ENCODE assay signal across 12 cellular contexts in the genomic region with DNA sequence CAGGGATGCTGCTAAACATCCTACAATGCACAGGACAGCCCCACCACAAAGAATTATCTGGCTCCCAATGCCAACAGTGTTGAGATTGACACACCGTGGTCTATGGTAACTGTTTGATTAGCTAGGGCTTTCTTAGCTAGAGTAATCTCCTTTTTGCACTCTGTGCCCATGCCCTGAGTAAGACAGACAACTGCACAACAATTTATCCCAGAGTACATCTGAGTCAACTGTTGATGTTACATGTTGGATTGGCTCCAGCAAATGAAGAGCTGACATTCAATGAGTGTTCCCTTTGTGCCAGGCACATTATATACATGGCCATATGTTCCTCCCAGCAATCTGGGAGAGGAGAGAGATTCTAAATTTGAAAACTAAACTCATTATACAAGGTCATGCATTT. TPM values are rescaled to one million over a fixed set of nuclear protein-coding genes. Genes with fewer than 3 reads are reported as not detected.
DNase-seq lines count a peak whose midpoint lies in the region; ATAC-seq, FAIRE-seq and TF ChIP-seq lines count a peak whose summit lies in the region.
"Had no signal": no experiment of that assay in that cellular context is flagged by ENCODE, and none has a peak within 500 bp of the region (broad histone marks: within the 10 kb centered on the region; RNA-seq: fewer than 3 reads in every experiment).

No MANE protein-coding gene starts in this region.

- DNase-seq in Ammon's horn (ENCODE audit: low spot score) (peak; percentile 16), GM12892 (ENCODE audit: insufficient read length) (no peak), RWPE2 (ENCODE audit: low spot score) (no peak), fibroblast of peridontal ligament (ENCODE audit: extremely low read depth) (peak; percentile 48), GDM1 (lab: John Stamatoyannopoulos, UW) (no peak), cortex of kidney (lab: John Stamatoyannopoulos, UW) (no peak)
- DNase-seq: activated T-cell treated with anti-CD3 and anti-CD28 coated beads, Interleukin-2, amount 50 U/mL, for 4 hours had no signal

- H3K27ac ChIP-seq in RWPE2 (ENCODE audit: poor library complexity, severe bottlenecking) (no peak overlapping the region), gastroesophageal sphincter (no peak overlapping the region)
- H3K27ac ChIP-seq: BLaER1, right atrium auricular region, SJSA1 had no signal

- peak; percentile 66 for FAIRE-seq in GM12892 (lab: Jason Lieb, UNC)

- no peak for TF ChIP-seq CTCF in RWPE2 (IDR thresholded peaks at IDR 0.05; ENCODE audit: poor library complexity, severe bottlenecking)
- TF ChIP-seq CTCF in gastroesophageal sphincter (IDR thresholded peaks at IDR 0.05), result no peak

- H3K36me3 ChIP-seq in RWPE2 (ENCODE audit: low read depth) (no peaks in the 10 kb centered on the region), gastroesophageal sphincter (no peaks in the 10 kb centered on the region)
- H3K36me3 ChIP-seq: BLaER1, right atrium auricular region, SJSA1 had no signal

- TF ChIP-seq POLR2A in GM12892 (IDR thresholded peaks at IDR 0.05; ENCODE audit: low read depth, low read length), result no peak
- TF ChIP-seq POLR2A in gastroesophageal sphincter (IDR thresholded peaks at IDR 0.05), result no peak

- no peak for TF ChIP-seq EP300 in gastroesophageal sphincter (IDR thresholded peaks at IDR 0.05)

- no peaks in the 10 kb centered on the region for H3K27me3 ChIP-seq in RWPE2 (ENCODE audit: insufficient read depth, poor library complexity, severe bottlenecking)
- H3K27me3 ChIP-seq in gastroesophageal sphincter, result no peaks in the 10 kb centered on the region
- H3K27me3 ChIP-seq: BLaER1, right atrium auricular region, SJSA1 had no signal

- WGBS in gastroesophageal sphincter (ENCODE audit: low coverage in 1 of 2), 2 donors, result no CpG with 5 or more reads among the region's 1 CpG

- H3K9me3 ChIP-seq in RWPE2 (ENCODE audit: severe bottlenecking), result no peaks in the 10 kb centered on the region
- H3K9me3 ChIP-seq in gastroesophageal sphincter, result no peaks in the 10 kb centered on the region
- H3K9me3 ChIP-seq: right atrium auricular region, SJSA1 had no signal

- ATAC-seq in RWPE2 (ENCODE audit: low read depth) (0 out of 3 replicates have a peak, but pooled peaks have one; percentile 36), GM18498 (IDR thresholded peaks at IDR 0.05; ENCODE audit: unreplicated experiment) (no peak), gastroesophageal sphincter (no peak)
- ATAC-seq: activated T-cell treated with anti-CD3 and anti-CD28 coated beads, Interleukin-2, amount 50 U/mL, for 4 hours had no signal

- no peaks in the 10 kb centered on the region for H3K4me1 ChIP-seq in RWPE2 (ENCODE audit: insufficient read depth, poor library complexity, severe bottlenecking)
- H3K4me1 ChIP-seq in gastroesophageal sphincter, result no peaks in the 10 kb centered on the region

- H3K4me3 ChIP-seq in RWPE2 (ENCODE audit: severe bottlenecking) (no peak overlapping the region), gastroesophageal sphincter (no peak overlapping the region)
- H3K4me3 ChIP-seq: BLaER1, right atrium auricular region, SJSA1 had no signal

RNA-seq across cellular contexts. Expression of gene FAM9C, which starts 3.8 kb away (rescaled TPM):
- 0.17 TPM for polyA plus RNA-seq in GM12892 (2012; ENCODE audit: missing spikeins)
- total RNA-seq in gastroesophageal sphincter, result not detected
- total RNA-seq: activated T-cell treated with anti-CD3 and anti-CD28 coated beads, Interleukin-2, amount 50 U/mL, for 4 hours; right atrium auricular region; SJSA1 had no signal

Comparison
In these comparisons a context has a peak if more than half of its experiments do, and no peak if none do; other contexts are left out.
1. DNase-seq: peak in Ammon's horn (single experiment) and fibroblast of peridontal ligament (single experiment); none in GM12892 (single experiment), RWPE2 (single experiment), GDM1 (single experiment) and cortex of kidney (single experiment).